In the genomic region with DNA sequence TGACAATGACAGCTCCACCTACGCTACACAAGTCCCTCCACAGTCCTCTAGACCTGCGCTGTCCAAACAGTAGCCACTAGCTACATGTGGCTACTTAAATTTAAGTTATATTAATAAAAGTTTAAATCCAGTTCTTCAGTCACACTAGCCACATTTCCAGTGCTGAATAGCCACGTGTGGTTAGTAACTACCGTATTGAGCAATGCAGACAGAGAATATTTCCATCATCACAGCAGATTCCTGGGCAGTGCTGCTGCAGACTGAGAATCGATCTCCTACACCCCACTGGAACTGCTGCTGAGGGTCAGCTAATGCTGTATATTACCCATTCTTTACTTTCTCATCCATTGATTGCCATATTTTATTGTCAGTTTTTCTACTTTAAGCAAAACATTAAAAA, we compare ENCODE assay signal across 23 cellular contexts. TPM values are rescaled to one million over a fixed set of nuclear protein-coding genes. Genes with fewer than 3 reads are reported as not detected.
A peak's percentile ranks its signal among the peaks of the same experiment; 100 is the strongest.
DNase-seq lines count a peak whose midpoint lies in the region; FAIRE-seq and TF ChIP-seq lines count a peak whose summit lies in the region.
"Had no signal": no experiment of that assay in that cellular context is flagged by ENCODE, and none has a peak within 500 bp of the region (broad histone marks: within the 10 kb centered on the region; RNA-seq: fewer than 3 reads in every experiment).

No MANE protein-coding gene starts in this region.

- DNase-seq in EH (ENCODE audit: low read depth) (peak; percentile 46), HuH-7.5 (ENCODE audit: low spot score) (peak; percentile 38), cardiac fibroblast (ENCODE audit: low read depth in 2 of 2) (peak; percentile 14 to 18), iris pigment epithelial cell (ENCODE audit: low read depth) (peak; percentile 67), endothelial cell (ENCODE audit: low spot score) (no peak), NCI-H345 (lab: John Stamatoyannopoulos, UW) (no peak), D721Med (ENCODE audit: insufficient read length, low spot score) (no peak)
- DNase-seq: activated gamma-delta T cell; cortex of kidney; EL; foreskin melanocyte; hippocampal formation; immature natural killer cell; left ventricle myocardium inferior; MG63; naive thymus-derived CD8-positive, alpha-beta T cell; NCI-H2171; NCI-H69; stimulated activated CD4-positive, alpha-beta T cell treated with anti-CD3 and anti-CD28 coated beads, Interleukin-2, amount 100 ng/mL, for 48 hours had no signal

- TF ChIP-seq CTCF in cardiac fibroblast (IDR thresholded peaks at IDR 0.05; ENCODE audit: low read depth, low read length) (no peak), endothelial cell (IDR thresholded peaks at IDR 0.05; ENCODE audit: unreplicated experiment) (no peak), D721Med (IDR thresholded peaks at IDR 0.05; ENCODE audit: insufficient read depth, missing control alignments) (no peak)

- H3K9me3 Mint-ChIP-seq in endothelial cell (ENCODE audit: unreplicated experiment) = no peaks in the 10 kb centered on the region
- H3K9me3 Mint-ChIP-seq: immature natural killer cell; mesothelial cell of epicardium; naive thymus-derived CD8-positive, alpha-beta T cell; stimulated activated effector memory CD8-positive, alpha-beta T cell treated with anti-CD3 and anti-CD28 coated beads, Interleukin-12 subunit alpha, Interleukin-12 subunit beta, amount 100 ng/mL, for 72 hours had no signal

- FAIRE-seq in D721Med (lab: Jason Lieb, UNC) = no peak
- FAIRE-seq: K562 had no signal

- no peak overlapping the region for H3K4me3 Mint-ChIP-seq in endothelial cell (ENCODE audit: unreplicated experiment)
- H3K4me3 Mint-ChIP-seq: immature natural killer cell; mesothelial cell of epicardium; naive thymus-derived CD8-positive, alpha-beta T cell; stimulated activated effector memory CD8-positive, alpha-beta T cell treated with anti-CD3 and anti-CD28 coated beads, Interleukin-12 subunit alpha, Interleukin-12 subunit beta, amount 100 ng/mL, for 72 hours had no signal

- peaks cover 9% of the 10 kb centered on the region for H3K4me1 Mint-ChIP-seq in endothelial cell (ENCODE audit: unreplicated experiment)
- H3K4me1 Mint-ChIP-seq: immature natural killer cell, mesothelial cell of epicardium had no signal

- no peaks in the 10 kb centered on the region for H3K27me3 Mint-ChIP-seq in endothelial cell (ENCODE audit: unreplicated experiment)

- H3K27ac Mint-ChIP-seq in endothelial cell (ENCODE audit: unreplicated experiment) = no peak overlapping the region
- H3K27ac Mint-ChIP-seq: immature natural killer cell; mesothelial cell of epicardium; naive thymus-derived CD8-positive, alpha-beta T cell; stimulated activated effector memory CD8-positive, alpha-beta T cell treated with anti-CD3 and anti-CD28 coated beads, Interleukin-12 subunit alpha, Interleukin-12 subunit beta, amount 100 ng/mL, for 72 hours had no signal

- H3K36me3 Mint-ChIP-seq in endothelial cell (ENCODE audit: low read depth, unreplicated experiment) = no peaks in the 10 kb centered on the region
- H3K36me3 Mint-ChIP-seq: immature natural killer cell; mesothelial cell of epicardium; naive thymus-derived CD8-positive, alpha-beta T cell had no signal

- H3K4me3 ChIP-seq in cardiac fibroblast (replicated peaks in 1 of 2; ENCODE audit: low read depth in 2 of 2, low read length in 2 of 2) = no peak overlapping the region
- H3K4me3 ChIP-seq: breast epithelium, K562, left ventricle myocardium inferior, MG63 had no signal

RNA-seq across cellular contexts. Expression of gene HDC, which starts 40.9 kb away (rescaled TPM):
- total RNA-seq in endothelial cell (ENCODE audit: unreplicated experiment) = not detected
- total RNA-seq: mesothelial cell of epicardium; naive thymus-derived CD8-positive, alpha-beta T cell had no signal

RNA-seq across cellular contexts. Expression of gene SLC27A2, which starts 42.6 kb away (rescaled TPM):
- 0.51 TPM for total RNA-seq in endothelial cell (ENCODE audit: unreplicated experiment)
- total RNA-seq: left ventricle myocardium inferior had no signal

Comparison
In these comparisons a context has a peak if more than half of its experiments do, and no peak if none do; other contexts are left out.
1. DNase-seq: peak in EH (single experiment), HuH-7.5 (single experiment), cardiac fibroblast (2 of 2) and iris pigment epithelial cell (single experiment); none in endothelial cell (single experiment), NCI-H345 (single experiment) and D721Med (single experiment).